ENCODE assay signal across 28 cellular contexts in the genomic region with DNA sequence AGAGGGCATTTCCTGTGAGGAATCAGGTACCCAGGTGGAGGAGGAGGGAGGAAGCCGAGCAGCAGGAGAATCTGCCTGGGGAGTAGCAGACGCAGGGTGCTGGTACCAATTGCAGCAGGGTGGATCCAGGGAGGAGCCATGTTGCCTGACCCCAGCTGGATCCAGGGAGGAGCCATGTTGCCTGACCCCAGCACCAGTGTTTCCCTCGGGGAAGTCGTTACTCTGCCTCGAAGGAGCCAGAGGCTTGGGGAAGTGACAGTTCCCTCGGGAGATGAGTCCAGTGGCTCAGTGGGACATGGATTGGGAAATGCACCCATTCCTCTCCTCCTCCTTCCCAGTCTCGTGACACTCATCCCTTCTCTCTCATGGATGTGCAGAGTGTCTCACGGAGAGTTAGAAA. TPM values are rescaled to one million over a fixed set of nuclear protein-coding genes. Genes with fewer than 3 reads are reported as not detected.
"Had no signal": no experiment of that assay in that cellular context is flagged by ENCODE, and none has a peak within 500 bp of the region (broad histone marks: within the 10 kb centered on the region; RNA-seq: fewer than 3 reads in every experiment).

No MANE protein-coding gene starts in this region.

- H3K27me3 ChIP-seq: right lobe of liver had no signal

- H3K4me3 ChIP-seq: dorsolateral prefrontal cortex, heart right ventricle, psoas muscle, right lobe of liver, stomach, thoracic aorta, transverse colon had no signal

- DNase-seq: cortex of kidney; dorsolateral prefrontal cortex; effector CD8-positive, alpha-beta T cell; heart right ventricle; hypothalamus; islet precursor cell; occipital lobe; psoas muscle; retina; right lobe of liver; stimulated activated CD4-positive, alpha-beta T cell treated with anti-CD3 and anti-CD28 coated beads, Interleukin-1b, Interleukin-23, amount 100 ng/mL, for 48 hours; stimulated activated CD4-positive, alpha-beta T cell treated with anti-CD3 and anti-CD28 coated beads, Interleukin-4, amount 100 ng/mL, for 24 hours; stimulated activated naive CD4-positive, alpha-beta T cell; stomach; substantia nigra; transverse colon had no signal

- H3K4me1 Mint-ChIP-seq: mesothelial cell of epicardium, nephron had no signal

- H3K27ac ChIP-seq: dorsolateral prefrontal cortex, heart right ventricle, parathyroid adenoma, psoas muscle, right lobe of liver, stomach, thoracic aorta, transverse colon had no signal

- H3K4me3 Mint-ChIP-seq: mesothelial cell of epicardium, nephron had no signal

- ATAC-seq: esophagus mucosa, heart right ventricle, left lobe of liver, psoas muscle, right lobe of liver had no signal

- H3K9me3 ChIP-seq: heart right ventricle, psoas muscle, right lobe of liver, stomach, thoracic aorta, transverse colon had no signal

- H3K9ac ChIP-seq: parathyroid adenoma had no signal

- H3K36me3 ChIP-seq: heart right ventricle, right lobe of liver, stomach, thoracic aorta, transverse colon had no signal

- H3K27ac Mint-ChIP-seq: mesothelial cell of epicardium, nephron had no signal

- H3K4me1 ChIP-seq: parathyroid adenoma, psoas muscle, right lobe of liver, stomach, transverse colon had no signal

RNA-seq across cellular contexts. Expression of gene LAIR2, which starts 31.5 kb away (rescaled TPM):
- total RNA-seq: esophagus mucosa, fibroblast of lung, left lobe of liver, lower leg skin, mesothelial cell of epicardium, mucosa of gallbladder, myocyte, occipital lobe, psoas muscle, stomach, thoracic aorta, ureter had no signal

RNA-seq across cellular contexts. Expression of gene LILRA2, which starts 39.4 kb away (rescaled TPM):
- total RNA-seq: esophagus mucosa, fibroblast of lung, mesothelial cell of epicardium, myocyte had no signal

RNA-seq across cellular contexts. Expression of gene LILRA1, which starts 59.3 kb away (rescaled TPM):
- total RNA-seq: fibroblast of lung, frontal cortex, mesothelial cell of epicardium, myocyte, stomach had no signal
